9 cellular contexts compared by ENCODE assay signal in genomic region chr19:51572415-51572814, GRCh38. TPM values are rescaled to one million over a fixed set of nuclear protein-coding genes. Genes with fewer than 3 reads are reported as not detected.
DNase-seq lines count a peak whose midpoint lies in the region; ATAC-seq and TF ChIP-seq lines count a peak whose summit lies in the region.
"Had no signal": no experiment of that assay in that cellular context is flagged by ENCODE, and none has a peak within 500 bp of the region (broad histone marks: within the 10 kb centered on the region; RNA-seq: fewer than 3 reads in every experiment).

No MANE protein-coding gene starts in this region.

- peak overlapping the region; percentile 76 for H3K4me3 ChIP-seq in osteoblast (ENCODE audit: insufficient read depth, low read length)

- peak overlapping the region; percentile 92 for H3K27ac ChIP-seq in osteoblast (ENCODE audit: low read depth, low read length)

- no peak overlapping the region for H2AFZ ChIP-seq in osteoblast (ENCODE audit: low read length)

- DNase-seq in ELR (ENCODE audit: low read depth) = peak; percentile 53
- DNase-seq in MV-4-11 (lab: John Stamatoyannopoulos, UW) = peak; percentile 76
- DNase-seq in osteoblast (ENCODE audit: insufficient read length, low spot score, missing footprints) = no peak
- DNase-seq in GM13977 (ENCODE audit: low spot score) = no peak
- no peak for DNase-seq in foreskin melanocyte
- DNase-seq in NCI-H69 (lab: John Stamatoyannopoulos, UW) = no peak
- DNase-seq: NCI-H510A treated with DMSO at 0.1 percent for 48 hours had no signal

- no peaks in the 10 kb centered on the region for H3K9me3 Mint-ChIP-seq in dendritic cell treated with granulocyte-macrophage colony-stimulating factor and Interleukin-4, amounts not matched to agents 40 ng/mL and 50 ng/mL, for 4 days

- peaks cover 51% of the 10 kb centered on the region for H3K36me3 Mint-ChIP-seq in dendritic cell treated with granulocyte-macrophage colony-stimulating factor and Interleukin-4, amounts not matched to agents 40 ng/mL and 50 ng/mL, for 4 days (ENCODE audit: low read depth)

- H3K4me2 ChIP-seq in osteoblast (ENCODE audit: insufficient read depth, low read length) = peak overlapping the region; percentile 95

- H3K27ac Mint-ChIP-seq in dendritic cell treated with granulocyte-macrophage colony-stimulating factor and Interleukin-4, amounts not matched to agents 40 ng/mL and 50 ng/mL, for 4 days = peak overlapping the region; percentile 89

- peaks cover 6% of the 10 kb centered on the region for H4K20me1 ChIP-seq in osteoblast (ENCODE audit: insufficient read depth, low read length)

- H3K27me3 Mint-ChIP-seq in dendritic cell treated with granulocyte-macrophage colony-stimulating factor and Interleukin-4, amounts not matched to agents 40 ng/mL and 50 ng/mL, for 4 days = peaks cover 3% of the 10 kb centered on the region

- no peak for TF ChIP-seq CTCF in osteoblast (IDR thresholded peaks at IDR 0.05; ENCODE audit: extremely low read depth, low read depth, low read length)
- no peak for TF ChIP-seq CTCF in GM13977 (IDR thresholded peaks at IDR 0.05; ENCODE audit: extremely low read depth, insufficient read depth, missing control alignments)

- H3K9me3 ChIP-seq in osteoblast (ENCODE audit: low read depth, low read length) = no peaks in the 10 kb centered on the region

- in situ Hi-C loops in GM13977 (cut with MboI; ENCODE audit: low pct_unique_long_range_greater_than_20kb, low sequenced_read_pairs, unreplicated experiment) = no loop called here

- peak overlapping the region; percentile 89 for H3K4me3 Mint-ChIP-seq in dendritic cell treated with granulocyte-macrophage colony-stimulating factor and Interleukin-4, amounts not matched to agents 40 ng/mL and 50 ng/mL, for 4 days

- H3K36me3 ChIP-seq in osteoblast (ENCODE audit: insufficient read depth, low read length) = peaks cover 19% of the 10 kb centered on the region

- no peak for ATAC-seq in GM18909 (IDR thresholded peaks at IDR 0.05; ENCODE audit: poor library complexity, unreplicated experiment)

- no peaks in the 10 kb centered on the region for H3K27me3 ChIP-seq in osteoblast (ENCODE audit: insufficient read depth, low read length)

- H3K4me1 Mint-ChIP-seq in dendritic cell treated with granulocyte-macrophage colony-stimulating factor and Interleukin-4, amounts not matched to agents 40 ng/mL and 50 ng/mL, for 4 days (ENCODE audit: low read depth) = peaks cover 20% of the 10 kb centered on the region

- peaks cover 24% of the 10 kb centered on the region for H3K4me1 ChIP-seq in osteoblast (ENCODE audit: insufficient read depth, low read length)

- H3K79me2 ChIP-seq in osteoblast (ENCODE audit: insufficient read depth, low read length) = peaks cover 43% of the 10 kb centered on the region

- intact Hi-C loops in dendritic cell treated with granulocyte-macrophage colony-stimulating factor and Interleukin-4, amounts not matched to agents 40 ng/mL and 50 ng/mL, for 4 days (cut with micrococcal nuclease) = no loop called here

RNA-seq across cellular contexts. Expression of gene ZNF175, which starts 1.3 kb away (rescaled TPM):
- 6.2 and 7.6 TPM in 2 replicates for total RNA-seq in osteoblast

RNA-seq across cellular contexts. Expression of gene SIGLEC6, which starts 40.9 kb away (rescaled TPM):
- not detected in 2 replicates for total RNA-seq in osteoblast

RNA-seq across cellular contexts. Expression of gene SIGLEC5, which starts 57.8 kb away (rescaled TPM):
- under 0.01 TPM in 1 of 2 replicates, not detected in the other for total RNA-seq in osteoblast

Comparison
In these comparisons a context has a peak if more than half of its experiments do, and no peak if none do; other contexts are left out.
1. DNase-seq: peak in ELR (single experiment) and MV-4-11 (single experiment); none in osteoblast (single experiment), GM13977 (single experiment), foreskin melanocyte (single experiment) and NCI-H69 (single experiment).